In genomic region chr3:157136647-157137387, GRCh38 we compare ENCODE assay signal across 8 cellular contexts. TPM values are rescaled to one million over a fixed set of nuclear protein-coding genes. Genes with fewer than 3 reads are reported as not detected.
A peak's percentile ranks its signal among the peaks of the same experiment; 100 is the strongest.
DNase-seq lines count a peak whose midpoint lies in the region; ATAC-seq, FAIRE-seq and TF ChIP-seq lines count a peak whose summit lies in the region.

No MANE protein-coding gene starts in this region.

- H4K20me1 ChIP-seq in HCT116 (ENCODE audit: insufficient read depth) (no peaks in the 10 kb centered on the region), HepG2 (ENCODE audit: insufficient read depth, low read length) (no peaks in the 10 kb centered on the region)

- peak in 1 of 2 experiments; percentile 82; a peak in 2 of 4 replicates for TF ChIP-seq EP300 in HepG2 (IDR thresholded peaks at IDR 0.05; ENCODE audit: low read depth in 2 of 2, low read length in 2 of 2)
- TF ChIP-seq EP300 in HepG2 (CRISPR knock-in tag; IDR thresholded peaks at IDR 0.05; ENCODE audit: borderline replicate concordance) = peak; percentile 87

- RAD21 ChIA-PET in HCT116 (lab: Charles Lee; ENCODE audit: low non-redundant PET in 1 of 2, low total read pairs in 2 of 2, uncharacterized antibody in 2 of 2, unreplicated experiment in 2 of 2) = interaction anchor here (1.0 to 1.6 kb wide), 5 partner anchors 463 to 984 kb away, joined by 3 to 4 read pairs (median 4); no protein-coding TSS in a partner anchor

- in situ Hi-C loops in HepG2 (cut with HindIII; ENCODE audit: extremely low pct_ligation_motif_present, low pct_unique_long_range_greater_than_20kb) = loop anchor here (10.0 kb wide), 3 partner anchors 462 to 982 kb away; partner anchors contain the start of gene TIPARP

- H3K27ac Mint-ChIP-seq in activated T-helper 2 cell treated with anti-CD3 and anti-CD28 coated beads, Interferon-gamma antibody, Interleukin-2, Interleukin-4, amounts not matched to agents 10 μg/mL and 5 μg/mL and 100 μg/mL, durations not matched to agents 14 hours and 24 hours and 36 hours = peak overlapping the region; percentile 24

- no peak for TF ChIP-seq CTCF in 22Rv1 (IDR thresholded peaks at IDR 0.05)
- TF ChIP-seq CTCF in HCT116 (IDR thresholded peaks at IDR 0.05 in 2 of 3, conservative IDR thresholded peaks at IDR 0.05 in 1 of 3; ENCODE audit: borderline replicate concordance in 1 of 3, insufficient read depth in 1 of 3, low read depth in 2 of 3, low read length in 2 of 3) = no peak
- peak; percentile 44 for TF ChIP-seq CTCF in HepG2 (CRISPR knock-in tag; IDR thresholded peaks at IDR 0.05)

- DNase-seq in HCT116 (ENCODE audit: low read depth, low spot score) (no peak), HepG2 (ENCODE audit: low spot score) (peak; percentile 82), SJCRH30 (no peak), DMS153 treated with DMSO at 0.1 percent for 48 hours (lab: John Stamatoyannopoulos, UW; ENCODE audit: unreplicated experiment) (no peak)
- no peak for DNase-seq in activated T-helper 2 cell treated with anti-CD3 and anti-CD28 coated beads, Interferon-gamma antibody, Interleukin-2, Interleukin-4, amounts not matched to agents 10 μg/mL and 5 μg/mL and 100 μg/mL, durations not matched to agents 14 hours and 24 hours and 36 hours (ENCODE audit: low spot score)

- H2AFZ ChIP-seq in HCT116 (ENCODE audit: low read depth, low read length, poor library complexity, severe bottlenecking) (no peak overlapping the region), HepG2 (ENCODE audit: low read length) (no peak overlapping the region)

- CTCF ChIA-PET in HCT116 (lab: Charles Lee) = interaction anchor here (0.6 to 2.3 kb wide), 15 partner anchors 15 to 1126 kb away, joined by 3 to 7 read pairs (median 4); no protein-coding TSS in a partner anchor
- CTCF ChIA-PET in HepG2 (lab: Yijun Ruan, JAX; ENCODE audit: low intra/inter-chr PET ratio, low total read pairs) = interaction anchor here (1.1 to 1.5 kb wide), 3 partner anchors 48 to 463 kb away, joined by 4 to 8 read pairs (median 5); partner anchors contain the start of gene TIPARP

- no peak for TF ChIP-seq POLR2A in HCT116 (IDR thresholded peaks at IDR 0.05; ENCODE audit: borderline replicate concordance, extremely low read depth, insufficient read depth, insufficient read length)
- peak; percentile 64 to 66 for TF ChIP-seq POLR2A in HepG2 (IDR thresholded peaks at IDR 0.05; ENCODE audit: insufficient read depth in 1 of 2, low read depth in 2 of 2, low read length in 2 of 2)

- no peaks in the 10 kb centered on the region for H3K9me3 Mint-ChIP-seq in activated T-helper 2 cell treated with anti-CD3 and anti-CD28 coated beads, Interferon-gamma antibody, Interleukin-2, Interleukin-4, amounts not matched to agents 10 μg/mL and 5 μg/mL and 100 μg/mL, durations not matched to agents 14 hours and 24 hours and 36 hours

- no peaks in the 10 kb centered on the region for H3K9me2 ChIP-seq in HCT116 (ENCODE audit: insufficient read depth)

- H3K79me2 ChIP-seq in HCT116 (ENCODE audit: insufficient read depth, low read length) (no peaks in the 10 kb centered on the region), HepG2 (ENCODE audit: insufficient read depth, low read length) (no peaks in the 10 kb centered on the region)

- peak overlapping the region; percentile 4; the same call in 1 of the 2 replicates for H3K4me2 ChIP-seq in HCT116 (ENCODE audit: low read length)
- peak overlapping the region; percentile 74 for H3K4me2 ChIP-seq in HepG2 (ENCODE audit: low read depth, low read length)

- TF ChIP-seq RAD21 in HCT116 (IDR thresholded peaks at IDR 0.05; ENCODE audit: low read depth) (no peak), HepG2 (CRISPR knock-in tag; IDR thresholded peaks at IDR 0.05) (no peak)

- no peak overlapping the region for H3K9ac ChIP-seq in HCT116 (ENCODE audit: low read length)
- H3K9ac ChIP-seq in HepG2 (ENCODE audit: insufficient read depth, low read depth, low read length) = peak overlapping the region; percentile 62

- H3K36me3 Mint-ChIP-seq in activated T-helper 2 cell treated with anti-CD3 and anti-CD28 coated beads, Interferon-gamma antibody, Interleukin-2, Interleukin-4, amounts not matched to agents 10 μg/mL and 5 μg/mL and 100 μg/mL, durations not matched to agents 14 hours and 24 hours and 36 hours (ENCODE audit: low read depth) = peaks cover 24% of the 10 kb centered on the region

- no peak overlapping the region for H3K4me3 Mint-ChIP-seq in activated T-helper 2 cell treated with anti-CD3 and anti-CD28 coated beads, Interferon-gamma antibody, Interleukin-2, Interleukin-4, amounts not matched to agents 10 μg/mL and 5 μg/mL and 100 μg/mL, durations not matched to agents 14 hours and 24 hours and 36 hours (ENCODE audit: low read depth)

- FAIRE-seq in HepG2 (lab: Jason Lieb, UNC) = peak; percentile 81

- intact Hi-C loops in HCT116 (cut with micrococcal nuclease) = loop anchor here (2.0 to 10.0 kb wide), 5 partner anchors 595 to 1140 kb away; no protein-coding TSS in a partner anchor
- intact Hi-C loops in activated T-helper 2 cell treated with anti-CD3 and anti-CD28 coated beads, Interferon-gamma antibody, Interleukin-2, Interleukin-4, amounts not matched to agents 10 μg/mL and 5 μg/mL and 100 μg/mL, durations not matched to agents 14 hours and 24 hours and 36 hours (cut with micrococcal nuclease) = loop anchor here (2.0 to 10.0 kb wide), 5 partner anchors 162 to 986 kb away; partner anchors contain the start of gene SSR3
- intact Hi-C loops in HepG2 (cut with micrococcal nuclease; ENCODE audit: unreplicated experiment) = loop anchor here (1.0 to 10.0 kb wide), 9 partner anchors 152 to 985 kb away; partner anchors contain the start of gene TIPARP

- no peaks in the 10 kb centered on the region for H3K27me3 Mint-ChIP-seq in activated T-helper 2 cell treated with anti-CD3 and anti-CD28 coated beads, Interferon-gamma antibody, Interleukin-2, Interleukin-4, amounts not matched to agents 10 μg/mL and 5 μg/mL and 100 μg/mL, durations not matched to agents 14 hours and 24 hours and 36 hours (ENCODE audit: low read depth)

- H3K27ac ChIP-seq in 22Rv1 (peak overlapping the region; percentile 40), HCT116 (ENCODE audit: low read depth, low read length) (no peak overlapping the region), HepG2 (ENCODE audit: extremely low read length, insufficient read depth, low read length) (peak overlapping the region; percentile 89), SJCRH30 (no peak overlapping the region)

- WGBS in HepG2 (ENCODE audit: low lambda C conversion rate) = 0% methylated on average over 3 of the region's 6 CpGs

- H3K9me3 ChIP-seq in HCT116 (ENCODE audit: control insufficient read depth in 1 of 2, insufficient read depth in 1 of 2, low read depth in 1 of 2, low read length in 2 of 2) (no peaks in the 10 kb centered on the region), HepG2 (ENCODE audit: low read length) (no peaks in the 10 kb centered on the region), SJCRH30 (replicated peaks) (no peaks in the 10 kb centered on the region)

- H3K36me3 ChIP-seq in HCT116 (ENCODE audit: control insufficient read depth in 1 of 2, insufficient read depth in 2 of 2, low read length in 2 of 2) (no peaks in the 10 kb centered on the region), HepG2 (replicated peaks in 1 of 2; ENCODE audit: control insufficient read depth in 1 of 2, insufficient read depth in 2 of 2, low read length in 2 of 2) (no peaks in the 10 kb centered on the region), SJCRH30 (no peaks in the 10 kb centered on the region)

- POLR2A ChIA-PET in HCT116 (lab: Charles Lee) (interaction anchor here (1.1 kb wide), 1 partner anchor 582 kb away, joined by 4 read pairs; the partner anchor contains the start of gene SSR3), HepG2 (lab: Yijun Ruan, JAX) (interaction anchor here (0.8 to 5.2 kb wide), 19 partner anchors 9 to 602 kb away, joined by 3 to 100 read pairs (median 6); partner anchors contain the start of genes CCNL1, SSR3 and TIPARP)

- BruUV-seq in HCT116 (replicated peaks; lab: Mats Ljungman, UMichigan) = no TSS peak
- no TSS peak for BruUV-seq in HepG2 (replicated peaks; lab: Mats Ljungman, UMichigan)

- peaks cover 54% of the 10 kb centered on the region for H3K4me1 Mint-ChIP-seq in activated T-helper 2 cell treated with anti-CD3 and anti-CD28 coated beads, Interferon-gamma antibody, Interleukin-2, Interleukin-4, amounts not matched to agents 10 μg/mL and 5 μg/mL and 100 μg/mL, durations not matched to agents 14 hours and 24 hours and 36 hours (ENCODE audit: low read depth)

- ATAC-seq in HCT116 (peak; percentile 42), HepG2 (peak; percentile 82), GM21423 (IDR thresholded peaks at IDR 0.05; ENCODE audit: unreplicated experiment) (no peak), HG02642 (IDR thresholded peaks at IDR 0.05; ENCODE audit: poor library complexity, unreplicated experiment) (no peak)

- H3K4me3 ChIP-seq in HCT116 (replicated peaks in 1 of 2; ENCODE audit: low read depth in 1 of 2, low read length in 2 of 2) (no peak overlapping the region), HepG2 (replicated peaks in 1 of 3; ENCODE audit: insufficient read depth in 1 of 3, low read depth in 2 of 3, low read length in 3 of 3) (peak overlapping the region; percentile 3 to 43 (median 43); a peak in 2 of 6 replicates), SJCRH30 (no peak overlapping the region)

- H3K27me3 ChIP-seq in HCT116 (ENCODE audit: insufficient read depth, low read length) = no peaks in the 10 kb centered on the region
- no peaks in the 10 kb centered on the region for H3K27me3 ChIP-seq in HepG2 (ENCODE audit: control insufficient read depth in 1 of 2, insufficient read depth in 2 of 2, low read length in 2 of 2)
- H3K27me3 ChIP-seq in SJCRH30 = no peaks in the 10 kb centered on the region

- peaks cover 3 to 43% of the 10 kb centered on the region in 2 experiments for H3K4me1 ChIP-seq in HCT116 (ENCODE audit: control insufficient read depth in 1 of 2, insufficient read depth in 2 of 2, low read length in 2 of 2)
- H3K4me1 ChIP-seq in HepG2 (ENCODE audit: insufficient read depth, low read length) = peaks cover 56% of the 10 kb centered on the region
- no peaks in the 10 kb centered on the region for H3K4me1 ChIP-seq in SJCRH30

RNA-seq across cellular contexts. Expression of gene CCNL1, which starts 23.1 kb away (rescaled TPM):
- total RNA-seq in HCT116 (2021; ENCODE audit: unreplicated experiment) = 96.7 TPM
- 88.6 and 111 TPM in 2 replicates for polyA plus RNA-seq in HCT116 (2012)
- total RNA-seq in activated T-helper 2 cell treated with anti-CD3 and anti-CD28 coated beads, Interferon-gamma antibody, Interleukin-2, Interleukin-4, amounts not matched to agents 10 μg/mL and 5 μg/mL and 100 μg/mL, durations not matched to agents 14 hours and 24 hours and 36 hours = 160 and 167 TPM in 2 replicates
- 23.5 and 151 TPM in 2 replicates for total RNA-seq in HepG2 (2016; rRNA removed; fragmentation: Illumina TruSeq; extraction: Trizol)
- total RNA-seq in HepG2 (2016; cell fraction: cytosol; rRNA removed; fragmentation: Illumina TruSeq; extraction: Trizol; ENCODE audit: low read depth) = 18.9 and 19.9 TPM in 2 replicates
- total RNA-seq in HepG2 (2016; cell fraction: insoluble cytoplasmic fraction; rRNA removed; fragmentation: Illumina TruSeq; extraction: Trizol) = 22.0 and 151 TPM in 2 replicates
- 19.5 and 22.9 TPM in 2 replicates for total RNA-seq in HepG2 (2016; cell fraction: membrane; rRNA removed; fragmentation: Illumina TruSeq; extraction: Trizol)
- total RNA-seq in HepG2 (2016; cell fraction: nucleus; rRNA removed; fragmentation: Illumina TruSeq; extraction: Trizol) = 552 TPM in 2 replicates
- polyA plus RNA-seq in HepG2 (2011; rRNA removed) = 303 and 309 TPM in 2 replicates
- polyA plus RNA-seq in HepG2 (2011; cell fraction: cytosol; rRNA removed) = 35.9 and 39.3 TPM in 2 replicates
- polyA plus RNA-seq in HepG2 (2011; cell fraction: nucleus; rRNA removed) = 1,033 and 1,155 TPM in 2 replicates
- polyA plus RNA-seq in HepG2 (2012) = 118 and 121 TPM in 2 replicates
- polyA plus RNA-seq in HepG2 (2016; cell fraction: cytosol; fragmentation: Illumina TruSeq; extraction: Trizol; ENCODE audit: low read depth) = 4.9 and 6.1 TPM in 2 replicates
- 26.1 and 28.4 TPM in 2 replicates for polyA plus RNA-seq in HepG2 (2016; cell fraction: insoluble cytoplasmic fraction; fragmentation: Illumina TruSeq; extraction: Trizol; ENCODE audit: low read depth)
- 6.6 and 9.0 TPM in 2 replicates for polyA plus RNA-seq in HepG2 (2016; cell fraction: membrane; fragmentation: Illumina TruSeq; extraction: Trizol; ENCODE audit: low read depth)
- 607 and 612 TPM in 2 replicates for polyA plus RNA-seq in HepG2 (2016; cell fraction: nucleus; fragmentation: Illumina TruSeq; extraction: Trizol; ENCODE audit: insufficient read depth, low read depth)
- 138 and 193 TPM in 2 replicates for polyA minus RNA-seq in HepG2 (2011; rRNA and poly(A)+ RNA removed; ENCODE audit: low replicate concordance)
- polyA minus RNA-seq in HepG2 (2011; cell fraction: cytosol; rRNA and poly(A)+ RNA removed) = 30.6 and 49.5 TPM in 2 replicates
- polyA minus RNA-seq in HepG2 (2011; cell fraction: nucleus; rRNA and poly(A)+ RNA removed) = 1,410 and 1,557 TPM in 2 replicates
- 91.2 and 112 TPM in 2 replicates for total RNA-seq in SJCRH30 (2014; rRNA removed; shearing (Covaris generic))

Comparison
In these comparisons a context has a peak if more than half of its experiments do, and no peak if none do; other contexts are left out.
1. H3K27ac ChIP-seq: peak in 22Rv1 (single experiment) and HepG2 (single experiment); none in HCT116 (single experiment) and SJCRH30 (single experiment).
2. ATAC-seq: peak in HCT116 (single experiment) and HepG2 (single experiment); none in GM21423 (single experiment) and HG02642 (single experiment).
3. H3K4me3 ChIP-seq: peak in HepG2 (3 of 3); none in HCT116 (0 of 2) and SJCRH30 (single experiment).